In genomic region chr4:20151436-20151835, GRCh38 we compare ENCODE assay signal across 22 cellular contexts.
"Had no signal": no experiment of that assay in that cellular context is flagged by ENCODE, and none has a peak within 500 bp of the region (broad histone marks: within the 10 kb centered on the region; RNA-seq: fewer than 3 reads in every experiment).

No MANE protein-coding gene starts in this region.

- H3K4me3 Mint-ChIP-seq: activated B cell treated with CpG ODN at 0.5 μM for 24 hours; activated CD4-positive, alpha-beta T cell treated with anti-CD3 and anti-CD28 coated beads, Interleukin-2, amount 10 ng/mL, durations not matched to agents 24 days and 14 days; activated naive CD4-positive, alpha-beta T cell treated with anti-CD3 and anti-CD28 coated beads for 36 hours; activated naive CD8-positive, alpha-beta T cell; activated T-helper 17 cell treated with anti-CD3 and anti-CD28 coated beads, Interleukin-2, amount 50 U/mL, for 72 hours; T-cell had no signal

- H3K27me3 Mint-ChIP-seq: activated B cell treated with CpG ODN at 0.5 μM for 24 hours; activated CD4-positive, alpha-beta T cell treated with anti-CD3 and anti-CD28 coated beads, Interleukin-2, amount 10 ng/mL, durations not matched to agents 24 days and 14 days; activated naive CD8-positive, alpha-beta T cell; activated T-helper 17 cell treated with anti-CD3 and anti-CD28 coated beads, Interleukin-2, amount 50 U/mL, for 72 hours; T-cell had no signal

- H3K9me3 Mint-ChIP-seq: activated CD4-positive, alpha-beta T cell treated with anti-CD3 and anti-CD28 coated beads, Interleukin-2, amount 10 ng/mL, durations not matched to agents 24 days and 14 days had no signal

- H3K27ac ChIP-seq: SK-N-MC had no signal

- H3K4me3 ChIP-seq: SK-N-MC had no signal

- H3K27ac Mint-ChIP-seq: activated B cell treated with CpG ODN at 0.5 μM for 24 hours; activated CD4-positive, alpha-beta T cell treated with anti-CD3 and anti-CD28 coated beads, Interleukin-2, amount 10 ng/mL, durations not matched to agents 24 days and 14 days; activated naive CD4-positive, alpha-beta T cell treated with anti-CD3 and anti-CD28 coated beads for 36 hours; activated naive CD8-positive, alpha-beta T cell; activated T-helper 17 cell treated with anti-CD3 and anti-CD28 coated beads, Interleukin-2, amount 50 U/mL, for 72 hours; T-cell had no signal

- H3K4me1 Mint-ChIP-seq: activated B cell treated with CpG ODN at 0.5 μM for 24 hours; activated CD4-positive, alpha-beta T cell treated with anti-CD3 and anti-CD28 coated beads, Interleukin-2, amount 10 ng/mL, durations not matched to agents 24 days and 14 days; activated T-helper 17 cell treated with anti-CD3 and anti-CD28 coated beads, Interleukin-2, amount 50 U/mL, for 72 hours; T-cell had no signal

- H3K36me3 Mint-ChIP-seq: activated naive CD8-positive, alpha-beta T cell; T-cell had no signal

- DNase-seq: activated B cell treated with CpG ODN at 0.5 μM for 24 hours; activated CD4-positive, alpha-beta T cell treated with anti-CD3 and anti-CD28 coated beads for 1 hour; activated CD4-positive, alpha-beta T cell treated with anti-CD3 and anti-CD28 coated beads, Interleukin-2, amount 10 ng/mL, durations not matched to agents 24 days and 14 days; activated CD4-positive, alpha-beta T cell treated with anti-CD3 and anti-CD28 coated beads, Interleukin-2, amount 50 U/mL, for 48 hours; activated CD8-positive, alpha-beta memory T cell treated with anti-CD3 and anti-CD28 coated beads for 24 hours; activated gamma-delta T cell; activated naive CD4-positive, alpha-beta T cell treated with anti-CD3 and anti-CD28 coated beads for 36 hours; activated T-cell treated with anti-CD3 and anti-CD28 coated beads, Interleukin-2, amount 50 U/mL, for 48 hours; anterior cingulate cortex; cerebellar nuclear complex; NCI-H1048; NCI-H146; NCI-H187 treated with DMSO at 0.1 percent for 48 hours; NCI-H2081 treated with DMSO at 0.1 percent for 48 hours; NCI-H446; RPMI8226; T-cell; T-helper 2 cell; T1000 had no signal
